ENCODE assay signal across 8 cellular contexts in genomic region chr4:118969359-118969758, GRCh38.
A peak's percentile ranks its signal among the peaks of the same experiment; 100 is the strongest.
DNase-seq lines count a peak whose midpoint lies in the region; ATAC-seq, FAIRE-seq and TF ChIP-seq lines count a peak whose summit lies in the region.

No MANE protein-coding gene starts in this region.

- H3K36me3 Mint-ChIP-seq in glutamatergic neuron (ENCODE audit: unreplicated experiment), result no peaks in the 10 kb centered on the region

- ATAC-seq in GM21526 (IDR thresholded peaks at IDR 0.05; ENCODE audit: low FRiP score, unreplicated experiment), result no peak

- no peaks in the 10 kb centered on the region for H3K9me2 ChIP-seq in OCI-LY1 (ENCODE audit: low read depth, low read length)

- no peak overlapping the region for H3K27ac ChIP-seq in OCI-LY1 (ENCODE audit: low read depth, low read length, poor library complexity, severe bottlenecking)

- DNase-seq in GM20000 (ENCODE audit: low spot score) (no peak), myocyte (ENCODE audit: low read depth) (peak; percentile 84), glutamatergic neuron (no peak)
- no peak for DNase-seq in stimulated activated CD4-positive, alpha-beta T cell treated with anti-CD3 and anti-CD28 coated beads, Interleukin-2, amount 100 ng/mL, for 24 hours

- FAIRE-seq in A204.1 (lab: Jason Lieb, UNC) (peak; percentile 85), endometrium (lab: Jason Lieb, UNC) (peak; percentile 88)

- H3K4me3 Mint-ChIP-seq in glutamatergic neuron (ENCODE audit: unreplicated experiment), result no peak overlapping the region

- H3K9me3 ChIP-seq in OCI-LY1 (ENCODE audit: low read length), result no peaks in the 10 kb centered on the region

- no peaks in the 10 kb centered on the region for H3K4me1 ChIP-seq in OCI-LY1 (ENCODE audit: insufficient read depth, low read length, severe bottlenecking)

- H4K20me1 ChIP-seq in OCI-LY1 (ENCODE audit: insufficient read depth, low read length), result no peaks in the 10 kb centered on the region

- no peak overlapping the region for H2AFZ ChIP-seq in OCI-LY1 (ENCODE audit: low read length)

- no peak overlapping the region for H3K9ac ChIP-seq in OCI-LY1 (ENCODE audit: low read length)

- peaks cover 2% of the 10 kb centered on the region for H3K9me3 Mint-ChIP-seq in glutamatergic neuron (ENCODE audit: unreplicated experiment)

- no peaks in the 10 kb centered on the region for H3K27me3 Mint-ChIP-seq in glutamatergic neuron (ENCODE audit: unreplicated experiment)

- H3K4me2 ChIP-seq in OCI-LY1 (ENCODE audit: low read length), result no peak overlapping the region

- TF ChIP-seq CTCF in GM20000 (IDR thresholded peaks at IDR 0.05; ENCODE audit: extremely low read depth, missing control alignments) (peak; percentile 7), OCI-LY1 (IDR thresholded peaks at IDR 0.05; ENCODE audit: low read length) (peak; percentile 26; the same call in 1 of the 2 replicates), glutamatergic neuron (IDR thresholded peaks at IDR 0.05; ENCODE audit: partially characterized antibody, unreplicated experiment) (no peak)

- H3K4me1 Mint-ChIP-seq in glutamatergic neuron (ENCODE audit: low read depth, unreplicated experiment), result no peaks in the 10 kb centered on the region

- no peak overlapping the region for H3K4me3 ChIP-seq in OCI-LY1 (ENCODE audit: low read depth, low read length, poor library complexity, severe bottlenecking)

- H3K36me3 ChIP-seq in OCI-LY1 (ENCODE audit: insufficient read depth, low read length), result no peaks in the 10 kb centered on the region

- no peak overlapping the region for H3K27ac Mint-ChIP-seq in glutamatergic neuron (ENCODE audit: unreplicated experiment)

- H3K79me2 ChIP-seq in OCI-LY1 (ENCODE audit: insufficient read depth, low read length), result no peaks in the 10 kb centered on the region

- H3K27me3 ChIP-seq in OCI-LY1 (ENCODE audit: insufficient read depth, low read length), result no peaks in the 10 kb centered on the region

- H3F3A ChIP-seq in OCI-LY1 (ENCODE audit: insufficient read depth, low read length), result no peaks in the 10 kb centered on the region
